Comparison of ENCODE assay signal across 24 cellular contexts in genomic region chr15:59048897-59049296, GRCh38. TPM values are rescaled to one million over a fixed set of nuclear protein-coding genes. Genes with fewer than 3 reads are reported as not detected.
A peak's percentile ranks its signal among the peaks of the same experiment; 100 is the strongest.
DNase-seq lines count a peak whose midpoint lies in the region; ATAC-seq, FAIRE-seq and TF ChIP-seq lines count a peak whose summit lies in the region.
"Had no signal": no experiment of that assay in that cellular context is flagged by ENCODE, and none has a peak within 500 bp of the region (broad histone marks: within the 10 kb centered on the region; RNA-seq: fewer than 3 reads in every experiment).

No MANE protein-coding gene starts in this region.

- FAIRE-seq in RCC 7860 (lab: Jason Lieb, UNC): no peak
- FAIRE-seq: A549, D721Med, G401.6, GM12891, GM19239 had no signal

- in situ Hi-C loops in mammary epithelial cell (cut with MboI; ENCODE audit: low sequenced_read_pairs in 2 of 2): no loop called here

- no peak overlapping the region for H3K9ac ChIP-seq in mammary epithelial cell (ENCODE audit: insufficient read depth, low read length)
- H3K9ac ChIP-seq: BLaER1 treated with 17β-estradiol and CSF1 and Interleukin-3, amounts not matched to agents 10 nM and 100 nM had no signal

- intact Hi-C loops in MCF 10A (cut with micrococcal nuclease): no loop called here
- intact Hi-C loops in mammary epithelial cell (cut with micrococcal nuclease): loop anchor here (5.0 kb wide), 1 partner anchor 822 kb away; no protein-coding TSS in a partner anchor
- intact Hi-C loops in right lobe of liver (cut with DNase I): no loop called here

- H3K4me2 ChIP-seq in mammary epithelial cell (ENCODE audit: insufficient read depth, low read depth, low read length): no peak overlapping the region
- H3K4me2 ChIP-seq: A549; BLaER1 treated with 17β-estradiol and CSF1 and Interleukin-3, amounts not matched to agents 10 nM and 100 nM had no signal

- TF ChIP-seq POLR2A in right lobe of liver (IDR thresholded peaks at IDR 0.05): no peak

- no peak overlapping the region for H3K4me3 ChIP-seq in mammary epithelial cell (replicated peaks in 1 of 3; ENCODE audit: insufficient read depth in 1 of 3, low read depth in 2 of 3, low read length in 3 of 3)
- no peak overlapping the region for H3K4me3 ChIP-seq in right lobe of liver
- H3K4me3 ChIP-seq: A549; BLaER1 treated with 17β-estradiol and CSF1 and Interleukin-3, amounts not matched to agents 10 nM and 100 nM had no signal

- H3K4me1 ChIP-seq in mammary epithelial cell (ENCODE audit: insufficient read depth, low read length) (no peaks in the 10 kb centered on the region), right lobe of liver (peaks cover 0 to 7% (median 0%) of the 10 kb centered on the region in 4 donors)
- H3K4me1 ChIP-seq: A549, Caco-2 had no signal

- H3K36me3 Mint-ChIP-seq in MCF 10A (ENCODE audit: insufficient read depth, unreplicated experiment): peaks cover 40% of the 10 kb centered on the region
- peaks cover 26% of the 10 kb centered on the region for H3K36me3 Mint-ChIP-seq in stimulated activated memory B cell treated with anti-CD40 and anti-IgM and Interleukin-4, amounts not matched to agents 10 μg/mL and 1 μg/mL and 100 μg/mL, for 72 hours

- no peaks in the 10 kb centered on the region for H3K9me3 Mint-ChIP-seq in MCF 10A (ENCODE audit: unreplicated experiment)
- no peaks in the 10 kb centered on the region for H3K9me3 Mint-ChIP-seq in stimulated activated memory B cell treated with anti-CD40 and anti-IgM and Interleukin-4, amounts not matched to agents 10 μg/mL and 1 μg/mL and 100 μg/mL, for 72 hours
- H3K9me3 Mint-ChIP-seq: CD4-positive, alpha-beta T cell; CD8-positive, alpha-beta T cell had no signal

- WGBS in mammary epithelial cell (ENCODE audit: low coverage, missing lambda C conversion rate): 100% methylated on average over 3 of the region's 3 CpGs
- 52% methylated on average over 3 of the region's 3 CpGs for whole genome bisulfite sequencing in right lobe of liver (ENCODE audit: insufficient coverage, low coverage, low lambda C conversion rate, missing lambda C conversion rate)

- no peak overlapping the region for H2AFZ ChIP-seq in mammary epithelial cell (ENCODE audit: low read depth, low read length)

- ATAC-seq in left lobe of liver (peak; percentile 67), right lobe of liver (peak in 3 of 4 donors; percentile 39 to 61 (median 55))
- no peak for ATAC-seq in stimulated activated memory B cell treated with anti-CD40 and anti-IgM and Interleukin-4, amounts not matched to agents 10 μg/mL and 1 μg/mL and 100 μg/mL, for 72 hours
- ATAC-seq: A549; CD8-positive, alpha-beta T cell had no signal

- no peak for TF ChIP-seq CTCF in MCF 10A (IDR thresholded peaks at IDR 0.05; ENCODE audit: unreplicated experiment)
- TF ChIP-seq CTCF in mammary epithelial cell (conservative IDR thresholded peaks at IDR 0.05 in 1 of 2, IDR thresholded peaks at IDR 0.05 in 1 of 2; ENCODE audit: extremely low read depth in 1 of 2, insufficient read depth in 1 of 2, low read depth in 1 of 2, low read length in 2 of 2): no peak
- TF ChIP-seq CTCF in right lobe of liver (IDR thresholded peaks at IDR 0.05): no peak

- DNase-seq in MCF 10A (ENCODE audit: unreplicated experiment): no peak
- no peak for DNase-seq in mammary epithelial cell
- DNase-seq in left lobe of liver (ENCODE audit: low spot score): no peak
- DNase-seq in right lobe of liver: no peak
- no peak for DNase-seq in HuH-7.5 (ENCODE audit: low spot score)
- DNase-seq in RCC 7860 (ENCODE audit: low spot score): no peak
- DNase-seq in activated T-cell treated with anti-CD3 and anti-CD28 coated beads, Interleukin-2, amount 50 U/mL, for 1 hour: no peak
- DNase-seq: AML-193; Caco-2; Calu3; CD4-positive, alpha-beta T cell; CD8-positive, alpha-beta T cell; DMS79 treated with DMSO at 0.1 percent for 48 hours; GF-D8 had no signal

- BruUV-seq in MCF 10A (replicated peaks; lab: Mats Ljungman, UMichigan): no TSS peak
- BruUV-seq in mammary epithelial cell (replicated peaks; lab: Mats Ljungman, UMichigan): no TSS peak

- H4K20me1 ChIP-seq in mammary epithelial cell (ENCODE audit: insufficient read depth, low read length): no peaks in the 10 kb centered on the region

- CTCF ChIA-PET in MCF 10A (lab: Yijun Ruan, JAX): interaction anchor here (1.1 kb wide), 1 partner anchor 92 kb away, joined by 5 read pairs; no protein-coding TSS in a partner anchor
- CTCF ChIA-PET in mammary epithelial cell (lab: Charles Lee; ENCODE audit: low non-redundant PET): no interaction called here

- H3K4me3 Mint-ChIP-seq in MCF 10A (ENCODE audit: unreplicated experiment): no peak overlapping the region
- no peak overlapping the region for H3K4me3 Mint-ChIP-seq in stimulated activated memory B cell treated with anti-CD40 and anti-IgM and Interleukin-4, amounts not matched to agents 10 μg/mL and 1 μg/mL and 100 μg/mL, for 72 hours
- H3K4me3 Mint-ChIP-seq: B cell; CD4-positive, alpha-beta T cell; CD8-positive, alpha-beta T cell had no signal

- no peaks in the 10 kb centered on the region for H3K4me1 Mint-ChIP-seq in MCF 10A (ENCODE audit: insufficient read depth, unreplicated experiment)
- peaks cover 30% of the 10 kb centered on the region for H3K4me1 Mint-ChIP-seq in stimulated activated memory B cell treated with anti-CD40 and anti-IgM and Interleukin-4, amounts not matched to agents 10 μg/mL and 1 μg/mL and 100 μg/mL, for 72 hours

- peaks cover 64% of the 10 kb centered on the region for H3K79me2 ChIP-seq in mammary epithelial cell (ENCODE audit: insufficient read depth, low read length)

- no peaks in the 10 kb centered on the region for H3K27me3 Mint-ChIP-seq in MCF 10A (ENCODE audit: insufficient read depth, unreplicated experiment)
- H3K27me3 Mint-ChIP-seq in stimulated activated memory B cell treated with anti-CD40 and anti-IgM and Interleukin-4, amounts not matched to agents 10 μg/mL and 1 μg/mL and 100 μg/mL, for 72 hours: no peaks in the 10 kb centered on the region
- H3K27me3 Mint-ChIP-seq: B cell; CD4-positive, alpha-beta T cell had no signal

- POLR2A ChIA-PET in MCF 10A (lab: Yijun Ruan, JAX): interaction anchor here (0.6 to 0.8 kb wide), 3 partner anchors 12 to 543 kb away, joined by 3 read pairs; no protein-coding TSS in a partner anchor

- peak overlapping the region; percentile 24 for H3K27ac Mint-ChIP-seq in MCF 10A (ENCODE audit: low read depth, unreplicated experiment)
- peak overlapping the region; percentile 32 for H3K27ac Mint-ChIP-seq in stimulated activated memory B cell treated with anti-CD40 and anti-IgM and Interleukin-4, amounts not matched to agents 10 μg/mL and 1 μg/mL and 100 μg/mL, for 72 hours
- H3K27ac Mint-ChIP-seq: B cell; CD4-positive, alpha-beta T cell; CD8-positive, alpha-beta T cell had no signal

- H3K36me3 ChIP-seq in mammary epithelial cell (ENCODE audit: insufficient read depth, low read length) (peaks cover 7% of the 10 kb centered on the region), right lobe of liver (peaks cover 0 to 4% (median 0%) of the 10 kb centered on the region in 4 donors)

- H3K27me3 ChIP-seq in mammary epithelial cell (ENCODE audit: insufficient read depth, low read length) (no peaks in the 10 kb centered on the region), right lobe of liver (no peaks in the 10 kb centered on the region)
- H3K27me3 ChIP-seq: BLaER1 treated with 17β-estradiol and CSF1 and Interleukin-3, amounts not matched to agents 10 nM and 100 nM had no signal

- no peaks in the 10 kb centered on the region for H3K9me3 ChIP-seq in mammary epithelial cell (replicated peaks; ENCODE audit: insufficient read depth, low read length)
- no peaks in the 10 kb centered on the region for H3K9me3 ChIP-seq in right lobe of liver
- H3K9me3 ChIP-seq: A549, Caco-2 had no signal

- dilution Hi-C loops in mammary epithelial cell (cut with HindIII; ENCODE audit: low sequenced_read_pairs): no loop called here

- H3K27ac ChIP-seq in mammary epithelial cell (ENCODE audit: insufficient read depth, low read depth, low read length) (no peak overlapping the region), right lobe of liver (no peak overlapping the region)
- H3K27ac ChIP-seq: 22Rv1; A549; BLaER1 treated with 17β-estradiol and CSF1 and Interleukin-3, amounts not matched to agents 10 nM and 100 nM; C4-2B had no signal

RNA-seq across cellular contexts. Expression of gene CCNB2, which starts 56.0 kb away (rescaled TPM):
- 25.7 and 54.1 TPM in 2 replicates for total RNA-seq in MCF 10A (2022)
- total RNA-seq in mammary epithelial cell: 10 to 100 TPM in 1 of 2 donors, 1 to 10 TPM in 1; 2.8 to 37.4 TPM
- 67.7 TPM for polyA plus RNA-seq in mammary epithelial cell
- polyA minus RNA-seq in mammary epithelial cell: 40.0 TPM
- total RNA-seq in left lobe of liver: 0.28 TPM
- total RNA-seq in right lobe of liver: 1 to 10 TPM in 3 of 6 experiments, under 1 TPM in 3; 0.13 to 2.5 (median 1.6) TPM
